16 cellular contexts compared by ENCODE assay signal in the genomic region with DNA sequence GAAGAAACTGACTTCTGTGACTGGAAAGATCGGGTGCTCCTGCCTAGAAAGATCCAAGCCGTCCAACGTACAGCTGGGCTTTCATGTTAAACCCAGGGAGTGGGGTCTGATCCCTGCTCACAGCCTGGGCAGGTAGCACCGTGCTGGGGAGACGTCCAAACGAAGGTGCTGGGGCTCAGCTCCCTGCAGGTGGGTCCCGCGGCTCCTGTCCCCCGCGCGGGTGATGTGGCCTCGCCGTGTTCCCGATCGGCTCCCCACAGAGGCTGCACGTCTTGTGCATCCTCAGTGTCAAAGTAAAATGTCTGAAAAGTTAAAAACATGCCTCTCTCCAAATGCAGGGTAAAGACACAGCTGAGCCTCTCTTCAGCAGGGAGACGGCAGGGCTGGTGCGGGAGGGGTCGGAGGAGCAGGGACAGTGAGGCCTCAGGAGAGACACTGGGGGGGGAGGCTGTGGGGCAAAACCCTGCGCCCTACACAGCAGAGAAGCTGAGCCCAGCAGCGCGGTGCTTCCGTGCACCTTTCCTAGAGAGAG. TPM values are rescaled to one million over a fixed set of nuclear protein-coding genes. Genes with fewer than 3 reads are reported as not detected.
A peak's percentile ranks its signal among the peaks of the same experiment; 100 is the strongest.
DNase-seq lines count a peak whose midpoint lies in the region; ATAC-seq and TF ChIP-seq lines count a peak whose summit lies in the region.
"Had no signal": no experiment of that assay in that cellular context is flagged by ENCODE, and none has a peak within 500 bp of the region (broad histone marks: within the 10 kb centered on the region; RNA-seq: fewer than 3 reads in every experiment).

No MANE protein-coding gene starts in this region.

- H3K9ac ChIP-seq in endodermal cell (ENCODE audit: extremely low read depth, low read length, poor library complexity, severe bottlenecking), result no peak overlapping the region

- H3K27ac ChIP-seq in breast epithelium (peak overlapping the region; percentile 84 to 95), endodermal cell (ENCODE audit: low read depth, low read length) (no peak overlapping the region), ovary (peak overlapping the region; percentile 92 to 98), upper lobe of right lung (peak overlapping the region; percentile 83), caudate nucleus (ENCODE audit: low read depth, low read length) (no peak overlapping the region)
- H3K27ac ChIP-seq: SK-N-MC had no signal

- BruUV-seq in MCF 10A (replicated peaks; lab: Mats Ljungman, UMichigan), result no TSS peak

- H3K9me3 Mint-ChIP-seq in MCF 10A (ENCODE audit: unreplicated experiment) (peaks cover 23% of the 10 kb centered on the region), endodermal cell (peaks cover 43% of the 10 kb centered on the region)
- peaks cover 30% of the 10 kb centered on the region for H3K9me3 Mint-ChIP-seq in activated CD4-positive, alpha-beta T cell treated with anti-CD3 and anti-CD28 coated beads, Interleukin-2, amount 10 ng/mL, durations not matched to agents 24 days and 14 days

- CTCF ChIA-PET in MCF 10A (lab: Yijun Ruan, JAX), result no interaction called here

- 91 to 93% methylated on average over 16 to 23 of the region's 23 CpGs for WGBS in endodermal cell (ENCODE audit: insufficient coverage in 1 of 2, insufficient read length in 1 of 2), 2 experiments
- WGBS in ovary, 3 donors, result 79 to 83% (median 82%) methylated on average over 23 of the region's 23 CpGs

- H3K27ac Mint-ChIP-seq in MCF 10A (ENCODE audit: low read depth, unreplicated experiment) (no peak overlapping the region), endodermal cell (no peak overlapping the region)
- H3K27ac Mint-ChIP-seq in activated CD4-positive, alpha-beta T cell treated with anti-CD3 and anti-CD28 coated beads, Interleukin-2, amount 10 ng/mL, durations not matched to agents 24 days and 14 days, result no peak overlapping the region
- H3K27ac Mint-ChIP-seq: IgD-negative memory B cell had no signal

- no peak for TF ChIP-seq POLR2A in breast epithelium (IDR thresholded peaks at IDR 0.05)
- TF ChIP-seq POLR2A in ovary (IDR thresholded peaks at IDR 0.05), result no peak

- ATAC-seq in upper lobe of right lung, result no peak
- ATAC-seq in GM18498 (IDR thresholded peaks at IDR 0.05; ENCODE audit: unreplicated experiment), result no peak
- ATAC-seq: GM12878, HCT116 had no signal

- TF ChIP-seq CTCF in breast epithelium (IDR thresholded peaks at IDR 0.05) (no peak), MCF 10A (IDR thresholded peaks at IDR 0.05; ENCODE audit: unreplicated experiment) (no peak), endodermal cell (conservative IDR thresholded peaks at IDR 0.05) (no peak), ovary (IDR thresholded peaks at IDR 0.05) (no peak), upper lobe of right lung (IDR thresholded peaks at IDR 0.05) (no peak)

- H3K4me3 Mint-ChIP-seq in MCF 10A (ENCODE audit: unreplicated experiment) (no peak overlapping the region), endodermal cell (no peak overlapping the region)
- no peak overlapping the region for H3K4me3 Mint-ChIP-seq in activated CD4-positive, alpha-beta T cell treated with anti-CD3 and anti-CD28 coated beads, Interleukin-2, amount 10 ng/mL, durations not matched to agents 24 days and 14 days
- H3K4me3 Mint-ChIP-seq: IgD-negative memory B cell had no signal

- no peak for TF ChIP-seq EP300 in ovary (IDR thresholded peaks at IDR 0.05)

- intact Hi-C loops in breast epithelium (cut with DNase I; ENCODE audit: low total_unique reads), result no loop called here
- intact Hi-C loops in MCF 10A (cut with micrococcal nuclease), result no loop called here
- intact Hi-C loops in ovary (cut with DNase I), result loop anchor here in 3 of 4 donors (2.0 to 10.0 kb wide), 3 partner anchors 40 to 83 kb away; partner anchors contain the start of gene COL6A2 (in 3 of the 3)
- intact Hi-C loops in upper lobe of right lung (cut with DNase I), result no loop called here
- intact Hi-C loops in activated CD4-positive, alpha-beta T cell treated with anti-CD3 and anti-CD28 coated beads, Interleukin-2, amount 10 ng/mL, durations not matched to agents 24 days and 14 days (cut with micrococcal nuclease), result no loop called here

- no peaks in the 10 kb centered on the region for H3K4me1 Mint-ChIP-seq in MCF 10A (ENCODE audit: insufficient read depth, unreplicated experiment)
- H3K4me1 Mint-ChIP-seq in endodermal cell, result peaks cover 3% of the 10 kb centered on the region
- peaks cover 13% of the 10 kb centered on the region for H3K4me1 Mint-ChIP-seq in activated CD4-positive, alpha-beta T cell treated with anti-CD3 and anti-CD28 coated beads, Interleukin-2, amount 10 ng/mL, durations not matched to agents 24 days and 14 days
- H3K4me1 Mint-ChIP-seq: IgD-negative memory B cell had no signal

- POLR2A ChIA-PET in MCF 10A (lab: Yijun Ruan, JAX), result no interaction called here

- H3K27me3 Mint-ChIP-seq in MCF 10A (ENCODE audit: insufficient read depth, unreplicated experiment) (no peaks in the 10 kb centered on the region), endodermal cell (ENCODE audit: insufficient read depth) (no peaks in the 10 kb centered on the region)
- peaks cover 4% of the 10 kb centered on the region for H3K27me3 Mint-ChIP-seq in activated CD4-positive, alpha-beta T cell treated with anti-CD3 and anti-CD28 coated beads, Interleukin-2, amount 10 ng/mL, durations not matched to agents 24 days and 14 days

- H3K36me3 Mint-ChIP-seq in MCF 10A (ENCODE audit: insufficient read depth, unreplicated experiment) (no peaks in the 10 kb centered on the region), endodermal cell (ENCODE audit: low read depth) (no peaks in the 10 kb centered on the region)
- no peaks in the 10 kb centered on the region for H3K36me3 Mint-ChIP-seq in activated CD4-positive, alpha-beta T cell treated with anti-CD3 and anti-CD28 coated beads, Interleukin-2, amount 10 ng/mL, durations not matched to agents 24 days and 14 days (ENCODE audit: low read depth)

- H3K4me1 ChIP-seq in breast epithelium (peaks cover 0 to 5% of the 10 kb centered on the region in 2 donors), endodermal cell (ENCODE audit: control insufficient read depth, insufficient read depth, low read length) (no peaks in the 10 kb centered on the region), ovary (ENCODE audit: insufficient read depth) (peaks cover 30% of the 10 kb centered on the region), upper lobe of right lung (peaks cover 26% of the 10 kb centered on the region)

- H3K27me3 ChIP-seq in breast epithelium (no peaks in the 10 kb centered on the region), endodermal cell (ENCODE audit: control insufficient read depth, insufficient read depth, low read length, poor library complexity, severe bottlenecking) (no peaks in the 10 kb centered on the region), ovary (no peaks in the 10 kb centered on the region), upper lobe of right lung (peaks cover 16% of the 10 kb centered on the region)

- H3K4me3 ChIP-seq in breast epithelium (no peak overlapping the region), endodermal cell (ENCODE audit: low read length) (no peak overlapping the region), ovary (no peak overlapping the region), upper lobe of right lung (no peak overlapping the region)
- H3K4me3 ChIP-seq: GM12878, SK-N-MC had no signal

- H3K36me3 ChIP-seq in breast epithelium (no peaks in the 10 kb centered on the region), endodermal cell (ENCODE audit: control insufficient read depth, insufficient read depth, low read length) (no peaks in the 10 kb centered on the region), ovary (no peaks in the 10 kb centered on the region), upper lobe of right lung (no peaks in the 10 kb centered on the region)

- H3K9me3 ChIP-seq in breast epithelium, result peaks cover 0 to 4% of the 10 kb centered on the region in 2 donors
- peaks cover 18% of the 10 kb centered on the region for H3K9me3 ChIP-seq in endodermal cell (ENCODE audit: control insufficient read depth, low read length)
- no peaks in the 10 kb centered on the region for H3K9me3 ChIP-seq in ovary
- no peaks in the 10 kb centered on the region for H3K9me3 ChIP-seq in upper lobe of right lung

- DNase-seq in breast epithelium (ENCODE audit: low spot score in 2 of 2) (no peak), MCF 10A (ENCODE audit: unreplicated experiment) (no peak), endodermal cell (peak; percentile 36), ovary (peak in 4 of 5 donors; percentile 40 to 55 (median 50)), upper lobe of right lung (no peak), caudate nucleus (lab: John Stamatoyannopoulos, UW) (no peak)
- DNase-seq in activated CD4-positive, alpha-beta T cell treated with anti-CD3 and anti-CD28 coated beads, Interleukin-2, amount 10 ng/mL, durations not matched to agents 24 days and 14 days, result no peak
- DNase-seq: activated naive CD4-positive, alpha-beta T cell; effector CD4-positive, alpha-beta T cell; NCI-H1694; NCI-H82 had no signal

RNA-seq across cellular contexts. Expression of gene COL6A2, which starts 40.1 kb away (rescaled TPM):
- total RNA-seq in breast epithelium, result 1,000 to 10,000 TPM in 1 of 3 donors, 100 to 1,000 TPM in 2; 177 to 1,266 (median 418) TPM
- 0.61 and 1.9 TPM in 2 replicates for total RNA-seq in MCF 10A (2022)
- 100 to 1,000 TPM; 259 to 377 TPM for total RNA-seq in endodermal cell
- 117 TPM for polyA plus RNA-seq in endodermal cell (2013, experiment 1 of 2)
- polyA plus RNA-seq in endodermal cell (2013, experiment 2 of 2), result 114 TPM
- 1,000 to 10,000 TPM in 1 of 7 donors, 100 to 1,000 TPM in 6; 222 to 1,092 (median 831) TPM for total RNA-seq in ovary
- 100 to 1,000 TPM in 1 of 2 donors, 10 to 100 TPM in 1; 50.9 to 818 TPM for polyA plus RNA-seq in ovary
- 269 TPM for total RNA-seq in upper lobe of right lung
- 2.0 and 2.3 TPM in 2 replicates for total RNA-seq in activated CD4-positive, alpha-beta T cell treated with anti-CD3 and anti-CD28 coated beads, Interleukin-2, amount 10 ng/mL, durations not matched to agents 24 days and 14 days

Comparison
In these comparisons a context has a peak if more than half of its experiments do, and no peak if none do; other contexts are left out.
1. RNA of gene COL6A2, which starts 40.1 kb away (total RNA-seq): 222 to 1,092 TPM in ovary, 177 to 1,266 TPM in breast epithelium, 259 to 377 TPM in endodermal cell and 269 TPM in upper lobe of right lung (single experiment); 2.0 to 2.3 TPM in activated CD4-positive, alpha-beta T cell treated with anti-CD3 and anti-CD28 coated beads, Interleukin-2, amount 10 ng/mL, durations not matched to agents 24 days and 14 days and 0.61 to 1.9 TPM in MCF 10A; every median in the first group is over 10 times any median in the second.
2. DNase-seq: peak in endodermal cell (single experiment) and ovary (4 of 5); none in breast epithelium (0 of 2), MCF 10A (single experiment), upper lobe of right lung (single experiment), caudate nucleus (0 of 61) and activated CD4-positive, alpha-beta T cell treated with anti-CD3 and anti-CD28 coated beads, Interleukin-2, amount 10 ng/mL, durations not matched to agents 24 days and 14 days (single experiment).
3. H3K27ac ChIP-seq: peak in breast epithelium (2 of 2), ovary (2 of 2) and upper lobe of right lung (single experiment); none in endodermal cell (single experiment) and caudate nucleus (single experiment).
4. intact Hi-C loops: an anchor here in ovary (2.0 to 10.0 kb wide); none called in breast epithelium, MCF 10A, upper lobe of right lung and activated CD4-positive, alpha-beta T cell treated with anti-CD3 and anti-CD28 coated beads, Interleukin-2, amount 10 ng/mL, durations not matched to agents 24 days and 14 days.